In genomic region chr19:9936151-9937000, GRCh38 we compare ENCODE assay signal across 8 cellular contexts. TPM values are rescaled to one million over a fixed set of nuclear protein-coding genes. Genes with fewer than 3 reads are reported as not detected.
DNase-seq lines count a peak whose midpoint lies in the region; ATAC-seq lines count a peak whose summit lies in the region.

Gene OLFM2 (minus strand): TSS chr19:9936515. CDS start chr19:9936366, 149 bp downstream.

- H3K27ac ChIP-seq in BLaER1 (no peak within 1 kb of the TSS), caudate nucleus (ENCODE audit: low read depth, low read length) (peak within 1 kb of the TSS; percentile 58)

- peak; percentile 77 for DNase-seq in HuH-7.5 (ENCODE audit: low spot score)
- peak in 36 of 61 donors; percentile 2 to 60 (median 22) for DNase-seq in caudate nucleus (lab: John Stamatoyannopoulos, UW)
- no peak for DNase-seq in mucosa of gallbladder (ENCODE audit: low spot score)
- DNase-seq in SK-N-DZ (ENCODE audit: low spot score): no peak
- DNase-seq in NCI-H2081 (lab: John Stamatoyannopoulos, UW): no peak

- no peaks in the 10 kb centered on the region for H4K20me1 ChIP-seq in BLaER1

- H3K4me1 ChIP-seq in BLaER1: peaks cover 23% of the 10 kb centered on the region

- peak within 1 kb of the TSS; percentile 73 for H3K4me2 ChIP-seq in BLaER1

- peaks cover 6% of the 10 kb centered on the region for H3K9me3 ChIP-seq in BLaER1

- H3K36me3 ChIP-seq in BLaER1: no peaks in the 10 kb centered on the region

- peaks cover 30% of the 10 kb centered on the region for H3K27me3 ChIP-seq in BLaER1

- no peak for ATAC-seq in GM19324 (IDR thresholded peaks at IDR 0.05; ENCODE audit: low FRiP score, unreplicated experiment)
- ATAC-seq in esophagus mucosa: no peak

- no peak within 1 kb of the TSS for H3K9ac ChIP-seq in BLaER1

- H3K4me3 ChIP-seq in BLaER1: peak within 1 kb of the TSS; percentile 59

RNA-seq across cellular contexts. Expression of gene OLFM2, which starts in this region (rescaled TPM):
- total RNA-seq in mucosa of gallbladder (10.8 TPM), esophagus mucosa (5.1 TPM)
- 27.1 and 50.2 TPM in 2 replicates for polyA plus RNA-seq in SK-N-DZ (2014; cell fraction: cytosol; rRNA removed)
- polyA plus RNA-seq in SK-N-DZ (2014; cell fraction: nucleus; rRNA removed): 11.8 and 26.8 TPM in 2 replicates

Comparison
In these comparisons a context has a peak if more than half of its experiments do, and no peak if none do; other contexts are left out.
1. DNase-seq: peak in HuH-7.5 (single experiment) and caudate nucleus (36 of 61); none in mucosa of gallbladder (single experiment), SK-N-DZ (single experiment) and NCI-H2081 (0 of 2).